In genomic region chr1:143504703-143505102, GRCh38 we compare ENCODE assay signal across 3 cellular contexts.
TF ChIP-seq lines count a peak whose summit lies in the region.
"Not testable (repeated sequence)": the region's sequence is repeated elsewhere in the genome, so short reads cannot be mapped to it uniquely, and the experiment has no call there.

No MANE protein-coding gene starts in this region.

TF ChIP-seq in HEK293, 187 proteins besides CTCF, POLR2A, EP300 and RAD21:
- TF ChIP-seq ZNF324 (tag by site-specific recombination; IDR thresholded peaks at IDR 0.05) (peak; percentile 80; the same call in 1 of the 2 replicates), ATF2 (tag by site-specific recombination; IDR thresholded peaks at IDR 0.05; ENCODE audit: low read depth) (peak; percentile 85), ZSCAN5A (tag by site-specific recombination; IDR thresholded peaks at IDR 0.05) (0 out of 2 replicates have a peak, but pooled peaks have one; percentile 30), BCL6B (tag by site-specific recombination; IDR thresholded peaks at IDR 0.05) (peak; percentile 25; the same call in 1 of the 2 replicates), PRDM1 (tag by site-specific recombination; IDR thresholded peaks at IDR 0.05) (peak; percentile 96), ZNF366 (tag by site-specific recombination; conservative IDR thresholded peaks at IDR 0.05) (peak; percentile 95), ZNF24 (tag by site-specific recombination; IDR thresholded peaks at IDR 0.05) (peak; percentile 76)
TF ChIP-seq in HEK293: peak in this region for 7; not testable (repeated sequence) for 180.

TF ChIP-seq in GM12878, 131 proteins besides CTCF, POLR2A, EP300 and RAD21:
- TF ChIP-seq ZNF24 (IDR thresholded peaks at IDR 0.05): peak; percentile 47; the same call in 1 of the 2 replicates
TF ChIP-seq in GM12878: peak in this region for 1; not testable (repeated sequence) for 130.

TF ChIP-seq in HepG2, 621 proteins besides CTCF, POLR2A, EP300 and RAD21:
- TF ChIP-seq ATF7 (IDR thresholded peaks at IDR 0.05): peak; percentile 52; the same call in 1 of the 2 replicates
- TF ChIP-seq ATF7 (CRISPR knock-in tag; IDR thresholded peaks at IDR 0.05): not testable (repeated sequence)
